Comparison of ENCODE assay signal across 1 cellular context in genomic region chr4:8709729-8710360, GRCh38.
TF ChIP-seq lines count a peak whose summit lies in the region.

No MANE protein-coding gene starts in this region.

TF ChIP-seq in H1, 55 proteins besides CTCF, POLR2A, EP300 and RAD21:
- TF ChIP-seq TAF7 (optimal IDR thresholded peaks at IDR 0.05; ENCODE audit: borderline replicate concordance, low read depth, low read length) (no peak), NANOG (IDR thresholded peaks at IDR 0.05; ENCODE audit: insufficient read depth, low read depth, low read length, poor library complexity, severe bottlenecking) (no peak)
